16 cellular contexts compared by ENCODE assay signal in genomic region chr20:3935956-3936340, GRCh38. TPM values are rescaled to one million over a fixed set of nuclear protein-coding genes. Genes with fewer than 3 reads are reported as not detected.
DNase-seq lines count a peak whose midpoint lies in the region; ATAC-seq, FAIRE-seq and TF ChIP-seq lines count a peak whose summit lies in the region.
"Had no signal": no experiment of that assay in that cellular context is flagged by ENCODE, and none has a peak within 500 bp of the region (broad histone marks: within the 10 kb centered on the region; RNA-seq: fewer than 3 reads in every experiment).

No MANE protein-coding gene starts in this region.

- H3K27me3 ChIP-seq in parathyroid adenoma (ENCODE audit: control insufficient read depth, insufficient read depth, low read length) (no peaks in the 10 kb centered on the region), PC-3 (ENCODE audit: low read length) (no peaks in the 10 kb centered on the region)
- H3K27me3 ChIP-seq: BE2C, neural progenitor cell had no signal

- H3K4me3 ChIP-seq in GM12865 (ENCODE audit: low read depth, low read length): no peak overlapping the region
- H3K4me3 ChIP-seq in parathyroid adenoma (ENCODE audit: low read depth, low read length): no peak overlapping the region
- no peak overlapping the region for H3K4me3 ChIP-seq in PC-3 (ENCODE audit: low read length)
- H3K4me3 ChIP-seq: neural progenitor cell had no signal

- peak overlapping the region; percentile 5 for H3K27ac Mint-ChIP-seq in T-helper 17 cell
- H3K27ac Mint-ChIP-seq: memory B cell; neural progenitor cell; stimulated activated naive CD8-positive, alpha-beta T cell treated with anti-CD3 and anti-CD28 coated beads, Interleukin-15, amount 100 ng/mL, for 72 hours; WTC11 had no signal

- no peak for TF ChIP-seq CTCF in C4-2B (conservative IDR thresholded peaks at IDR 0.05)
- TF ChIP-seq CTCF in GM12865 (IDR thresholded peaks at IDR 0.05; ENCODE audit: insufficient read depth, low read depth, low read length, missing control alignments): no peak
- no peak for TF ChIP-seq CTCF in parathyroid adenoma (IDR thresholded peaks at IDR 0.05)
- no peak for TF ChIP-seq CTCF in PC-3 (conservative IDR thresholded peaks at IDR 0.05; ENCODE audit: low read depth, low read length)

- H2AFZ ChIP-seq in parathyroid adenoma: peak overlapping the region; percentile 16
- no peak overlapping the region for H2AFZ ChIP-seq in PC-3 (ENCODE audit: low read length)
- H2AFZ ChIP-seq: neural progenitor cell had no signal

- CTCF ChIA-PET in PC-3 (lab: Charles Lee): no interaction called here

- H3K4me1 ChIP-seq in parathyroid adenoma (peaks cover 25% of the 10 kb centered on the region), PC-3 (ENCODE audit: insufficient read depth, low read length) (peaks cover 8% of the 10 kb centered on the region; the same call in 1 of the 2 replicates)
- H3K4me1 ChIP-seq: BE2C had no signal

- H3K79me2 ChIP-seq in parathyroid adenoma: no peaks in the 10 kb centered on the region
- no peaks in the 10 kb centered on the region for H3K79me2 ChIP-seq in PC-3 (ENCODE audit: low read length)

- H3K9ac ChIP-seq in parathyroid adenoma (no peak overlapping the region), PC-3 (ENCODE audit: low read length) (no peak overlapping the region)
- H3K9ac ChIP-seq: neural progenitor cell had no signal

- FAIRE-seq in HTR-8/SVneo (lab: Jason Lieb, UNC): no peak
- FAIRE-seq: small intestine had no signal

- peak; percentile 51 for DNase-seq in GM12865 (ENCODE audit: low read depth)
- no peak for DNase-seq in T-helper 17 cell
- no peak for DNase-seq in H4 (ENCODE audit: low spot score)
- DNase-seq in PC-3: no peak
- no peak for DNase-seq in HTR-8/SVneo (ENCODE audit: insufficient read length, low spot score)
- DNase-seq: BE2C; effector CD8-positive, alpha-beta T cell; EL; small intestine; stimulated activated naive CD8-positive, alpha-beta T cell treated with anti-CD3 and anti-CD28 coated beads, Interleukin-15, amount 100 ng/mL, for 72 hours had no signal

- peaks cover 10% of the 10 kb centered on the region for H3K4me1 Mint-ChIP-seq in T-helper 17 cell
- H3K4me1 Mint-ChIP-seq: memory B cell, WTC11 had no signal

- no peak overlapping the region for H3K4me3 Mint-ChIP-seq in T-helper 17 cell
- H3K4me3 Mint-ChIP-seq: memory B cell; neural progenitor cell; stimulated activated naive CD8-positive, alpha-beta T cell treated with anti-CD3 and anti-CD28 coated beads, Interleukin-15, amount 100 ng/mL, for 72 hours; WTC11 had no signal

- peaks cover 3% of the 10 kb centered on the region for H3K9me3 ChIP-seq in T-helper 17 cell (ENCODE audit: control insufficient read depth, low read length, poor library complexity, severe bottlenecking)
- H3K9me3 ChIP-seq in parathyroid adenoma (ENCODE audit: control insufficient read depth, low read length): no peaks in the 10 kb centered on the region
- no peaks in the 10 kb centered on the region for H3K9me3 ChIP-seq in PC-3 (ENCODE audit: low read length)
- H3K9me3 ChIP-seq: BE2C had no signal

- H4K20me1 ChIP-seq in PC-3 (ENCODE audit: low read length): no peaks in the 10 kb centered on the region

- no peaks in the 10 kb centered on the region for H3K9me2 ChIP-seq in PC-3 (replicated peaks; ENCODE audit: low read length)

- POLR2A ChIA-PET in PC-3 (lab: Charles Lee; ENCODE audit: unreplicated experiment): no interaction called here

- peaks cover 7% of the 10 kb centered on the region for H3K36me3 Mint-ChIP-seq in T-helper 17 cell (ENCODE audit: low read depth)

- H3K36me3 ChIP-seq in parathyroid adenoma (ENCODE audit: control insufficient read depth, insufficient read depth, low read length): no peaks in the 10 kb centered on the region
- H3K36me3 ChIP-seq in PC-3 (ENCODE audit: low read depth, low read length): peaks cover 6% of the 10 kb centered on the region; the same call in 1 of the 2 replicates

- no peak for ATAC-seq in T-helper 17 cell
- ATAC-seq in PC-3: no peak
- ATAC-seq in HG02623 (IDR thresholded peaks at IDR 0.05; ENCODE audit: unreplicated experiment): no peak
- ATAC-seq: stimulated activated naive CD8-positive, alpha-beta T cell treated with anti-CD3 and anti-CD28 coated beads, Interleukin-15, amount 100 ng/mL, for 72 hours; WTC11 had no signal

- no peaks in the 10 kb centered on the region for H3F3A ChIP-seq in PC-3 (ENCODE audit: low read length, unreplicated experiment)

- BruUV-seq in PC-3 (replicated peaks; lab: Mats Ljungman, UMichigan): no TSS peak

- no peaks in the 10 kb centered on the region for H3K27me3 Mint-ChIP-seq in T-helper 17 cell
- H3K27me3 Mint-ChIP-seq: memory B cell; stimulated activated naive CD8-positive, alpha-beta T cell treated with anti-CD3 and anti-CD28 coated beads, Interleukin-15, amount 100 ng/mL, for 72 hours had no signal

- H3K27ac ChIP-seq in C4-2B (peak overlapping the region; percentile 35), parathyroid adenoma (peak overlapping the region; percentile 49), PC-3 (ENCODE audit: low read length) (no peak overlapping the region)
- H3K27ac ChIP-seq: neural progenitor cell had no signal

- peak overlapping the region; percentile 22 for H3K4me2 ChIP-seq in parathyroid adenoma (ENCODE audit: low read length)
- H3K4me2 ChIP-seq in PC-3 (ENCODE audit: low read length): no peak overlapping the region
- H3K4me2 ChIP-seq: neural progenitor cell had no signal

- intact Hi-C loops in PC-3 (cut with micrococcal nuclease): no loop called here

RNA-seq across cellular contexts. Expression of gene PANK2, which starts 46.8 kb away (rescaled TPM):
- 10 to 100 TPM; 47.2 to 53.0 TPM for total RNA-seq in T-helper 17 cell
- 37.4 and 40.8 TPM in 2 replicates for total RNA-seq in H4 (2014; rRNA removed; shearing (Covaris generic))
- 50.8 and 52.1 TPM in 2 replicates for total RNA-seq in PC-3 (2014; rRNA removed)
